Comparison of ENCODE assay signal across 14 cellular contexts in the genomic region with DNA sequence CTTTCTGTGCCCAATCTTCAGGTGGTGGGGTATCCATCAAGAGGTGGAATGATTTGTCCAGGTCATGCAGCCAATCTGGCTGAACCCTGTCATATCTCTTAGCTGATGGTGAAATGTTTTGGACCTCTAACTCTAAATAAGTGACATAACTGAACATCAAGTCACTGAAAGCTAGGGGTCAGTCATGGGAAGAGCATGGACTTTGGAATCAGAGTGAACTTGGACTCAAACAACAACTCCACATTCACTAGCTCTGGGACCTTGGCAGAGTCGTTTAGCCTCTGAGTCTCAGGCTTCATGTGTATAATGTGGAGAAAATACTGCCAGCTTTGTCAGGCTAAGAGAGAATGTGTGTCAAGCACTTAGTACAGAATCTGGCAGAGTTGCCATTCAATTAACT.
DNase-seq lines count a peak whose midpoint lies in the region; ATAC-seq and TF ChIP-seq lines count a peak whose summit lies in the region.
"Had no signal": no experiment of that assay in that cellular context is flagged by ENCODE, and none has a peak within 500 bp of the region (broad histone marks: within the 10 kb centered on the region; RNA-seq: fewer than 3 reads in every experiment).

No MANE protein-coding gene starts in this region.

- no peaks in the 10 kb centered on the region for H3K9me3 Mint-ChIP-seq in CD4-positive, alpha-beta memory T cell
- H3K9me3 Mint-ChIP-seq: activated naive CD8-positive, alpha-beta T cell treated with anti-CD3 and anti-CD28 coated beads, Interleukin-2, amount 10 ng/mL, durations not matched to agents 7 days and 5 days had no signal

- H3K4me1 ChIP-seq in CD4-positive, alpha-beta memory T cell (ENCODE audit: insufficient read depth, low read length), result no peaks in the 10 kb centered on the region

- no peaks in the 10 kb centered on the region for H3K36me3 ChIP-seq in CD4-positive, alpha-beta memory T cell (ENCODE audit: insufficient read depth, low read length)

- no peak overlapping the region for H3K4me3 Mint-ChIP-seq in CD4-positive, alpha-beta memory T cell
- H3K4me3 Mint-ChIP-seq: activated naive CD8-positive, alpha-beta T cell treated with anti-CD3 and anti-CD28 coated beads, Interleukin-2, amount 10 ng/mL, durations not matched to agents 7 days and 5 days had no signal

- H3K4me1 Mint-ChIP-seq in CD4-positive, alpha-beta memory T cell, result no peaks in the 10 kb centered on the region

- H3K27ac Mint-ChIP-seq in CD4-positive, alpha-beta memory T cell, result no peak overlapping the region
- H3K27ac Mint-ChIP-seq: activated naive CD8-positive, alpha-beta T cell treated with anti-CD3 and anti-CD28 coated beads, Interleukin-2, amount 10 ng/mL, durations not matched to agents 7 days and 5 days had no signal

- POLR2A ChIA-PET in CD4-positive, alpha-beta memory T cell (lab: Charles Lee; ENCODE audit: partially characterized antibody), result no interaction called here

- in situ Hi-C loops in KBM-7 (cut with MboI; ENCODE audit: low pct_unique_long_range_greater_than_20kb, low sequenced_read_pairs), result no loop called here

- H3K36me3 Mint-ChIP-seq in CD4-positive, alpha-beta memory T cell, result no peaks in the 10 kb centered on the region
- H3K36me3 Mint-ChIP-seq: activated naive CD8-positive, alpha-beta T cell treated with anti-CD3 and anti-CD28 coated beads, Interleukin-2, amount 10 ng/mL, durations not matched to agents 7 days and 5 days had no signal

- peak; percentile 92 for ATAC-seq in left lobe of liver

- CTCF ChIA-PET in CD4-positive, alpha-beta memory T cell (lab: Charles Lee; ENCODE audit: partially characterized antibody), result interaction anchor here (1.3 to 1.6 kb wide), 2 partner anchors 31 to 32 kb away, joined by 3 to 5 read pairs; no protein-coding TSS in a partner anchor

- H3K9me3 ChIP-seq in CD4-positive, alpha-beta memory T cell (ENCODE audit: control insufficient read depth in 1 of 2, low read length in 2 of 2), result no peaks in the 10 kb centered on the region

- TF ChIP-seq CTCF in HFF-Myc (IDR thresholded peaks at IDR 0.05; ENCODE audit: low read depth, low read length, missing control alignments) (peak; percentile 23), cardiac fibroblast (IDR thresholded peaks at IDR 0.05; ENCODE audit: low read depth, low read length) (no peak)

- DNase-seq in AG08396 (ENCODE audit: low spot score) (peak; percentile 7), HFF-Myc (ENCODE audit: extremely low read depth, low read depth) (no peak), cardiac fibroblast (ENCODE audit: low read depth in 2 of 2) (peak; percentile 5 to 20), left lobe of liver (ENCODE audit: low spot score) (peak; percentile 68), KBM-7 (no peak), SIG-M5 (lab: John Stamatoyannopoulos, UW) (no peak), hepatic stellate cell (ENCODE audit: low spot score) (no peak)
- no peak for DNase-seq in CD4-positive, alpha-beta memory T cell
- DNase-seq: activated CD4-positive, alpha-beta T cell treated with anti-CD3 and anti-CD28 coated beads for 48 hours; activated naive CD8-positive, alpha-beta T cell treated with anti-CD3 and anti-CD28 coated beads, Interleukin-2, amount 10 ng/mL, durations not matched to agents 7 days and 5 days; Calu3; retina had no signal

- H3K27me3 Mint-ChIP-seq in CD4-positive, alpha-beta memory T cell, result no peaks in the 10 kb centered on the region
- H3K27me3 Mint-ChIP-seq: activated naive CD8-positive, alpha-beta T cell treated with anti-CD3 and anti-CD28 coated beads, Interleukin-2, amount 10 ng/mL, durations not matched to agents 7 days and 5 days had no signal

- H3K27me3 ChIP-seq in CD4-positive, alpha-beta memory T cell (ENCODE audit: insufficient read depth, low read length), result no peaks in the 10 kb centered on the region

- H3K4me3 ChIP-seq in HFF-Myc (replicated peaks; ENCODE audit: low read depth, low read length) (no peak overlapping the region), cardiac fibroblast (replicated peaks in 1 of 2; ENCODE audit: low read depth in 2 of 2, low read length in 2 of 2) (no peak overlapping the region)
- no peak overlapping the region for H3K4me3 ChIP-seq in CD4-positive, alpha-beta memory T cell (ENCODE audit: low read length in 2 of 2)
- H3K4me3 ChIP-seq: lung had no signal

- H3K27ac ChIP-seq in CD4-positive, alpha-beta memory T cell (ENCODE audit: low read depth, low read length), result no peak overlapping the region
- H3K27ac ChIP-seq: epithelial cell of prostate had no signal

- intact Hi-C loops in CD4-positive, alpha-beta memory T cell (cut with micrococcal nuclease), result no loop called here

Comparison
In these comparisons a context has a peak if more than half of its experiments do, and no peak if none do; other contexts are left out.
1. DNase-seq: peak in AG08396 (single experiment), cardiac fibroblast (2 of 2) and left lobe of liver (single experiment); none in HFF-Myc (single experiment), KBM-7 (single experiment), SIG-M5 (single experiment), hepatic stellate cell (single experiment) and CD4-positive, alpha-beta memory T cell (0 of 5).